In genomic region chr18:49411928-49412327, GRCh38 we compare ENCODE assay signal across 15 cellular contexts.
"Had no signal": no experiment of that assay in that cellular context is flagged by ENCODE, and none has a peak within 500 bp of the region (broad histone marks: within the 10 kb centered on the region; RNA-seq: fewer than 3 reads in every experiment).

No MANE protein-coding gene starts in this region.

- H3K9me3 ChIP-seq: ascending aorta, mucosa of descending colon, psoas muscle, spleen had no signal

- H3K36me3 Mint-ChIP-seq: type B pancreatic cell had no signal

- H3K27ac Mint-ChIP-seq: type B pancreatic cell had no signal

- H3K9me3 Mint-ChIP-seq: activated CD4-positive, alpha-beta T cell treated with anti-CD3 and anti-CD28 coated beads, Interleukin-2, amount 10 ng/mL, durations not matched to agents 24 days and 14 days; type B pancreatic cell had no signal

- H3K4me1 ChIP-seq: ascending aorta, foreskin keratinocyte, psoas muscle had no signal

- H3K4me1 Mint-ChIP-seq: nephron progenitor cell, WTC11 had no signal

- H3K4me3 ChIP-seq: ascending aorta, mucosa of descending colon, psoas muscle, spleen had no signal

- H3K27me3 Mint-ChIP-seq: activated CD4-positive, alpha-beta T cell treated with anti-CD3 and anti-CD28 coated beads, Interleukin-2, amount 10 ng/mL, durations not matched to agents 24 days and 14 days; type B pancreatic cell had no signal

- H3K27ac ChIP-seq: ascending aorta, foreskin keratinocyte had no signal

- H3K27me3 ChIP-seq: ascending aorta, foreskin keratinocyte, spleen had no signal

- ATAC-seq: foreskin keratinocyte, left lobe of liver, mucosa of descending colon, psoas muscle, sciatic nerve, WTC11 had no signal

- DNase-seq: activated CD4-positive, alpha-beta T cell treated with anti-CD3 and anti-CD28 coated beads, Interleukin-2, amount 10 ng/mL, durations not matched to agents 24 days and 14 days; activated gamma-delta T cell treated with Interleukin-2 at 50 U/mL for 16 hours; foreskin keratinocyte; head of caudate nucleus; mucosa of descending colon; nephron progenitor cell; psoas muscle; spleen; stimulated activated CD4-positive, alpha-beta T cell treated with anti-CD3 and anti-CD28 coated beads, Interleukin-1b, Interleukin-23, amount 100 ng/mL, for 48 hours; stimulated activated naive CD4-positive, alpha-beta T cell treated with Interleukin-2 at 50 U/mL for 16 hours had no signal

- H3K4me3 Mint-ChIP-seq: nephron progenitor cell, type B pancreatic cell, WTC11 had no signal
